In genomic region chr12:105706321-105706972, GRCh38 we compare ENCODE assay signal across 8 cellular contexts.
DNase-seq lines count a peak whose midpoint lies in the region; ATAC-seq and TF ChIP-seq lines count a peak whose summit lies in the region.

No MANE protein-coding gene starts in this region.

- no peaks in the 10 kb centered on the region for H3K27me3 Mint-ChIP-seq in activated CD4-positive, alpha-beta memory T cell treated with anti-CD3 and anti-CD28 coated beads for 36 hours
- H3K27me3 Mint-ChIP-seq in type B pancreatic cell: peaks cover 17% of the 10 kb centered on the region

- no peaks in the 10 kb centered on the region for H3K9me3 Mint-ChIP-seq in activated CD4-positive, alpha-beta memory T cell treated with anti-CD3 and anti-CD28 coated beads for 36 hours
- no peaks in the 10 kb centered on the region for H3K9me3 Mint-ChIP-seq in type B pancreatic cell

- no peak overlapping the region for H3K27ac Mint-ChIP-seq in activated CD4-positive, alpha-beta memory T cell treated with anti-CD3 and anti-CD28 coated beads for 36 hours
- H3K27ac Mint-ChIP-seq in type B pancreatic cell: no peak overlapping the region

- H3K4me3 Mint-ChIP-seq in activated CD4-positive, alpha-beta memory T cell treated with anti-CD3 and anti-CD28 coated beads for 36 hours: no peak overlapping the region
- no peak overlapping the region for H3K4me3 Mint-ChIP-seq in type B pancreatic cell

- ATAC-seq in SK-N-SH treated with all-trans-retinoic acid at 6 μM for 48 hours (peak; percentile 94), left ventricle myocardium superior (peak; percentile 62)

- intact Hi-C loops in left ventricle myocardium superior (cut with micrococcal nuclease): loop anchor here (5.0 kb wide), 1 partner anchor 431 kb away; the partner anchor contains the start of gene NUAK1
- intact Hi-C loops in activated CD4-positive, alpha-beta memory T cell treated with anti-CD3 and anti-CD28 coated beads for 36 hours (cut with micrococcal nuclease): loop anchor here (5.0 kb wide), 2 partner anchors 431 to 516 kb away; partner anchors contain the start of gene NUAK1

- no peaks in the 10 kb centered on the region for H3K36me3 Mint-ChIP-seq in activated CD4-positive, alpha-beta memory T cell treated with anti-CD3 and anti-CD28 coated beads for 36 hours
- H3K36me3 Mint-ChIP-seq in type B pancreatic cell: no peaks in the 10 kb centered on the region

- CTCF ChIA-PET in activated CD4-positive, alpha-beta memory T cell treated with anti-CD3 and anti-CD28 coated beads for 36 hours (lab: Charles Lee): interaction anchor here (1.9 kb wide), 1 partner anchor 430 kb away, joined by 8 read pairs; no protein-coding TSS in a partner anchor
- CTCF ChIA-PET in HEK293T (lab: Yijun Ruan, JAX): interaction anchor here (0.6 to 2.2 kb wide), 9 partner anchors 7 to 719 kb away, joined by 3 to 6 read pairs (median 3); no protein-coding TSS in a partner anchor

- peak in 2 of 3 experiments; percentile 36 to 92 for DNase-seq in NCI-H1417 (lab: John Stamatoyannopoulos, UW)
- no peak for DNase-seq in NCI-H1417 treated with DMSO at 0.1 percent for 48 hours (lab: John Stamatoyannopoulos, UW)
- no peak for DNase-seq in left ventricle myocardium superior
- peak; percentile 26 for DNase-seq in superior temporal gyrus (ENCODE audit: extremely low spot score)
- DNase-seq in activated CD4-positive, alpha-beta memory T cell treated with anti-CD3 and anti-CD28 coated beads for 36 hours: no peak
- no peak for DNase-seq in HEK293T (ENCODE audit: extremely low spot score)
- no peak for DNase-seq in type B pancreatic cell (ENCODE audit: extremely low spot score, unreplicated experiment)

- TF ChIP-seq CTCF in type B pancreatic cell (conservative IDR thresholded peaks at IDR 0.05): no peak

- H3K4me1 Mint-ChIP-seq in activated CD4-positive, alpha-beta memory T cell treated with anti-CD3 and anti-CD28 coated beads for 36 hours (ENCODE audit: low read depth): no peaks in the 10 kb centered on the region
- peaks cover 26% of the 10 kb centered on the region for H3K4me1 Mint-ChIP-seq in type B pancreatic cell (ENCODE audit: unreplicated experiment)

- POLR2A ChIA-PET in activated CD4-positive, alpha-beta memory T cell treated with anti-CD3 and anti-CD28 coated beads for 36 hours (lab: Charles Lee): no interaction called here
- POLR2A ChIA-PET in HEK293T (lab: Yijun Ruan, JAX): no interaction called here

TF ChIP-seq in SK-N-SH treated with all-trans-retinoic acid at 6 μM for 48 hours, 23 proteins besides CTCF, POLR2A, EP300 and RAD21:
- TF ChIP-seq PPARA (CRISPR knock-in tag; IDR thresholded peaks at IDR 0.05; ENCODE audit: borderline replicate concordance): no peak
- no peak for TF ChIP-seq CSDC2 (CRISPR knock-in tag; IDR thresholded peaks at IDR 0.05)

TF ChIP-seq in HEK293T, 16 proteins besides CTCF, POLR2A, EP300 and RAD21:
- TF ChIP-seq LEF1 (IDR thresholded peaks at IDR 0.05; ENCODE audit: borderline replicate concordance) (no peak), SP1 (IDR thresholded peaks at IDR 0.05) (no peak), L3MBTL2 (conservative IDR thresholded peaks at IDR 0.05) (no peak), TARDBP (IDR thresholded peaks at IDR 0.05) (no peak), SUZ12 (IDR thresholded peaks at IDR 0.05) (no peak), ELF4 (IDR thresholded peaks at IDR 0.05) (no peak), FOXM1 (IDR thresholded peaks at IDR 0.05; ENCODE audit: borderline replicate concordance) (no peak), ZNF384 (IDR thresholded peaks at IDR 0.05) (no peak)
TF ChIP-seq in HEK293T: peak in this region for 0.

Comparison
In these comparisons a context has a peak if more than half of its experiments do, and no peak if none do; other contexts are left out.
1. DNase-seq: peak in NCI-H1417 (2 of 3) and superior temporal gyrus (single experiment); none in NCI-H1417 treated with DMSO at 0.1 percent for 48 hours (single experiment), left ventricle myocardium superior (single experiment), activated CD4-positive, alpha-beta memory T cell treated with anti-CD3 and anti-CD28 coated beads for 36 hours (single experiment), HEK293T (single experiment) and type B pancreatic cell (single experiment).